Comparison of ENCODE assay signal across 8 cellular contexts in genomic region chr15:64507293-64507802, GRCh38. TPM values are rescaled to one million over a fixed set of nuclear protein-coding genes. Genes with fewer than 3 reads are reported as not detected.
DNase-seq lines count a peak whose midpoint lies in the region; ATAC-seq and TF ChIP-seq lines count a peak whose summit lies in the region.

No MANE protein-coding gene starts in this region.

- peaks cover 46% of the 10 kb centered on the region for H3K4me1 ChIP-seq in upper lobe of right lung

- H3K4me1 Mint-ChIP-seq in activated T-cell treated with anti-CD3 and anti-CD28 coated beads, Interleukin-2, amount 50 U/mL, for 72 hours (ENCODE audit: low read depth) = peaks cover 80% of the 10 kb centered on the region
- H3K4me1 Mint-ChIP-seq in progenitor cell of endocrine pancreas (ENCODE audit: low read depth) = peaks cover 34% of the 10 kb centered on the region

- no peak overlapping the region for H3K27ac Mint-ChIP-seq in activated T-cell treated with anti-CD3 and anti-CD28 coated beads, Interleukin-2, amount 50 U/mL, for 72 hours
- peak overlapping the region; percentile 79 for H3K27ac Mint-ChIP-seq in progenitor cell of endocrine pancreas

- DNase-seq in Daoy (ENCODE audit: low read depth) (peak; percentile 48), NCI-H128 (lab: John Stamatoyannopoulos, UW; ENCODE audit: unreplicated experiment) (peak; percentile 3), Right ventricle myocardium inferior (ENCODE audit: missing footprints) (peak; percentile 81), progenitor cell of endocrine pancreas (ENCODE audit: low spot score, unreplicated experiment) (no peak), upper lobe of right lung (peak; percentile 80)
- peak; percentile 25 to 44 for DNase-seq in activated T-cell treated with anti-CD3 and anti-CD28 coated beads, Interleukin-2, amount 50 U/mL, for 72 hours

- H3K27me3 Mint-ChIP-seq in activated T-cell treated with anti-CD3 and anti-CD28 coated beads, Interleukin-2, amount 50 U/mL, for 72 hours (ENCODE audit: low read depth) = no peaks in the 10 kb centered on the region
- no peaks in the 10 kb centered on the region for H3K27me3 Mint-ChIP-seq in progenitor cell of endocrine pancreas

- no peak overlapping the region for H3K4me3 ChIP-seq in upper lobe of right lung

- no peaks in the 10 kb centered on the region for H3K27me3 ChIP-seq in upper lobe of right lung

- peak overlapping the region; percentile 67 for H3K27ac ChIP-seq in upper lobe of right lung

- peaks cover 0 to 6% of the 10 kb centered on the region in 2 donors for H3K36me3 Mint-ChIP-seq in activated T-cell treated with anti-CD3 and anti-CD28 coated beads, Interleukin-2, amount 50 U/mL, for 72 hours (ENCODE audit: insufficient read depth in 2 of 2)
- peaks cover 2% of the 10 kb centered on the region for H3K36me3 Mint-ChIP-seq in progenitor cell of endocrine pancreas (ENCODE audit: insufficient read depth)

- no peaks in the 10 kb centered on the region for H3K9me3 ChIP-seq in upper lobe of right lung

- H3K36me3 ChIP-seq in upper lobe of right lung = peaks cover 4% of the 10 kb centered on the region

- TF ChIP-seq CTCF in progenitor cell of endocrine pancreas (IDR thresholded peaks at IDR 0.05; ENCODE audit: unreplicated experiment) = no peak
- TF ChIP-seq CTCF in upper lobe of right lung (IDR thresholded peaks at IDR 0.05) = no peak

- peak overlapping the region; percentile 14 to 20 for H3K4me3 Mint-ChIP-seq in activated T-cell treated with anti-CD3 and anti-CD28 coated beads, Interleukin-2, amount 50 U/mL, for 72 hours
- no peak overlapping the region for H3K4me3 Mint-ChIP-seq in progenitor cell of endocrine pancreas (ENCODE audit: low read depth)

- intact Hi-C loops in Right ventricle myocardium inferior (cut with DNase I) = loop anchor here (2.0 to 5.0 kb wide), 2 partner anchors 47 to 130 kb away; partner anchors contain the start of gene ZNF609
- intact Hi-C loops in upper lobe of right lung (cut with DNase I) = no loop called here

- no peaks in the 10 kb centered on the region for H3K9me3 Mint-ChIP-seq in activated T-cell treated with anti-CD3 and anti-CD28 coated beads, Interleukin-2, amount 50 U/mL, for 72 hours
- no peaks in the 10 kb centered on the region for H3K9me3 Mint-ChIP-seq in progenitor cell of endocrine pancreas (ENCODE audit: low read depth)

- ATAC-seq in GM21447 (IDR thresholded peaks at IDR 0.05; ENCODE audit: unreplicated experiment) = peak; percentile 65
- ATAC-seq in activated T-cell treated with anti-CD3 and anti-CD28 coated beads, Interleukin-2, amount 50 U/mL, for 72 hours (replicated peaks in 1 of 2) = peak; percentile 86
- peak; percentile 99 for ATAC-seq in Right ventricle myocardium inferior
- ATAC-seq in upper lobe of right lung = peak; percentile 98
- ATAC-seq in HG03469 (IDR thresholded peaks at IDR 0.05; ENCODE audit: unreplicated experiment) = no peak

RNA-seq across cellular contexts. Expression of gene ZNF609, which starts 47.0 kb away (rescaled TPM):
- total RNA-seq in Daoy (2014; rRNA removed; shearing (Covaris generic)) = 7.3 and 9.6 TPM in 2 replicates
- 10 to 100 TPM; 43.9 to 52.6 TPM for total RNA-seq in activated T-cell treated with anti-CD3 and anti-CD28 coated beads, Interleukin-2, amount 50 U/mL, for 72 hours
- total RNA-seq in Right ventricle myocardium inferior (16.9 TPM), progenitor cell of endocrine pancreas (72.0 and 75.3 TPM in 2 replicates), upper lobe of right lung (45.4 TPM)
